ENCODE assay signal across 1 cellular context in genomic region chr1:229155472-229155871, GRCh38.
TF ChIP-seq lines count a peak whose summit lies in the region.

No MANE protein-coding gene starts in this region.

TF ChIP-seq in WTC11, 78 proteins besides CTCF, POLR2A, EP300 and RAD21 (continued from another document):
- no peak for TF ChIP-seq ZNF317 (CRISPR knock-in tag; IDR thresholded peaks at IDR 0.05; ENCODE audit: borderline replicate concordance, low read depth)
- TF ChIP-seq CBFB (CRISPR knock-in tag; IDR thresholded peaks at IDR 0.05; ENCODE audit: low read depth), result no peak
- no peak for TF ChIP-seq ATF1 (CRISPR knock-in tag; IDR thresholded peaks at IDR 0.05)
